23 cellular contexts compared by ENCODE assay signal in the genomic region with DNA sequence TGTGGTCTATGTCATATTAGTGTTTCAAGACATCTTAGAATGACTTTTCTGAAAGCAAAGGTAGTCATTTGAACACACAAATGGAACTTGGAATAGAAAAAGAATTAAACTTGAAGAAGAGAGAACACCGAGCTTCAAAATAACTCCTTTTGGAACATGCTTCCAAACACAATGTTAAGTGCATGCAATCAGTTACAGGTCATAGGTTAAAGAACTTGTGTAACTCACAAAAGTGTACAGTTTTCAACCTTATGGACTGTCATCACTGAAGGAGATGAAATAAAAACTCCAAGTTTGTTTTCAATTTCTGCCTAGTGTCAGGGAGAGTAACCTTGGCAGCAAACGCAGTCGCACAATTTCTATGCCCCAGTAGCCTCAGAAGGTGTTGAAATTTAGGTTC.
DNase-seq lines count a peak whose midpoint lies in the region; ATAC-seq, FAIRE-seq and TF ChIP-seq lines count a peak whose summit lies in the region.
"Had no signal": no experiment of that assay in that cellular context is flagged by ENCODE, and none has a peak within 500 bp of the region (broad histone marks: within the 10 kb centered on the region; RNA-seq: fewer than 3 reads in every experiment).

No MANE protein-coding gene starts in this region.

- H3K9ac ChIP-seq in liver (ENCODE audit: low read depth in 1 of 2, low read length in 2 of 2) (no peak overlapping the region), HepG2 (ENCODE audit: insufficient read depth, low read depth, low read length) (no peak overlapping the region), smooth muscle cell (ENCODE audit: low read depth) (no peak overlapping the region)
- H3K9ac ChIP-seq: BLaER1 treated with 17β-estradiol and CSF1 and Interleukin-3, amounts not matched to agents 10 nM and 100 nM had no signal

- H3K36me3 ChIP-seq in liver (ENCODE audit: control insufficient read depth in 4 of 4, insufficient read depth in 3 of 4, low read depth in 1 of 4, low read length in 3 of 4), result no peaks in the 10 kb centered on the region
- no peaks in the 10 kb centered on the region for H3K36me3 ChIP-seq in HepG2 (replicated peaks in 1 of 2; ENCODE audit: control insufficient read depth in 1 of 2, insufficient read depth in 2 of 2, low read length in 2 of 2)
- no peaks in the 10 kb centered on the region for H3K36me3 ChIP-seq in right lobe of liver
- peaks cover 3% of the 10 kb centered on the region for H3K36me3 ChIP-seq in smooth muscle cell (ENCODE audit: low read depth)
- H3K36me3 ChIP-seq in mucosa of descending colon (ENCODE audit: low read depth), result no peaks in the 10 kb centered on the region
- H3K36me3 ChIP-seq: BLaER1 treated with 17β-estradiol and CSF1 and Interleukin-3, amounts not matched to agents 10 nM and 100 nM had no signal

- TF ChIP-seq CTCF in liver (IDR thresholded peaks at IDR 0.05; ENCODE audit: low read depth, low read length, missing input control) (no peak), HepG2 (CRISPR knock-in tag; IDR thresholded peaks at IDR 0.05) (no peak), choroid plexus epithelial cell (conservative IDR thresholded peaks at IDR 0.05; ENCODE audit: low read depth, low read length) (no peak), right lobe of liver (IDR thresholded peaks at IDR 0.05) (no peak), smooth muscle cell (IDR thresholded peaks at IDR 0.05; ENCODE audit: borderline replicate concordance, insufficient read depth, poor library complexity, severe bottlenecking) (no peak), mucosa of descending colon (IDR thresholded peaks at IDR 0.05) (no peak), GM10248 (IDR thresholded peaks at IDR 0.05; ENCODE audit: control extremely low read depth, extremely low read depth, low read depth, missing control alignments) (no peak)

- peaks cover 59% of the 10 kb centered on the region for H3F3A ChIP-seq in smooth muscle cell (ENCODE audit: low read depth)

- H3K79me2 ChIP-seq in HepG2 (ENCODE audit: insufficient read depth, low read length) (no peaks in the 10 kb centered on the region), smooth muscle cell (ENCODE audit: low read depth) (peaks cover 7% of the 10 kb centered on the region)

- H3K9me3 ChIP-seq in liver (ENCODE audit: control insufficient read depth in 4 of 4, low read length in 3 of 4) (peaks cover 0 to 6% (median 0%) of the 10 kb centered on the region in 4 donors), HepG2 (ENCODE audit: low read length) (peaks cover 9% of the 10 kb centered on the region; the same call in 1 of the 2 replicates), right lobe of liver (no peaks in the 10 kb centered on the region), smooth muscle cell (replicated peaks; ENCODE audit: low read depth) (no peaks in the 10 kb centered on the region), mucosa of descending colon (no peaks in the 10 kb centered on the region)
- H3K9me3 ChIP-seq: Caco-2 had no signal

- TF ChIP-seq RAD21 in liver (IDR thresholded peaks at IDR 0.05) (peak; percentile 15 to 18), HepG2 (CRISPR knock-in tag; IDR thresholded peaks at IDR 0.05) (no peak)

- TF ChIP-seq EP300 in HepG2 (IDR thresholded peaks at IDR 0.05; ENCODE audit: low read depth in 2 of 2, low read length in 2 of 2), result no peak
- TF ChIP-seq EP300 in HepG2 (CRISPR knock-in tag; IDR thresholded peaks at IDR 0.05; ENCODE audit: borderline replicate concordance), result no peak

- no peak for FAIRE-seq in HepG2 (lab: Jason Lieb, UNC)
- FAIRE-seq: D721Med, GM12891, GM19239 had no signal

- no peaks in the 10 kb centered on the region for H3K27me3 ChIP-seq in liver (ENCODE audit: control insufficient read depth in 4 of 4, insufficient read depth in 4 of 4, low read length in 3 of 4)
- no peaks in the 10 kb centered on the region for H3K27me3 ChIP-seq in HepG2 (ENCODE audit: control insufficient read depth in 1 of 2, insufficient read depth in 2 of 2, low read length in 2 of 2)
- no peaks in the 10 kb centered on the region for H3K27me3 ChIP-seq in right lobe of liver
- H3K27me3 ChIP-seq in smooth muscle cell (ENCODE audit: low read depth), result no peaks in the 10 kb centered on the region
- H3K27me3 ChIP-seq: BLaER1 treated with 17β-estradiol and CSF1 and Interleukin-3, amounts not matched to agents 10 nM and 100 nM had no signal

- no peak overlapping the region for H2AFZ ChIP-seq in HepG2 (ENCODE audit: low read length)
- no peak overlapping the region for H2AFZ ChIP-seq in smooth muscle cell (ENCODE audit: low read depth)

- no peak overlapping the region for H3K4me2 ChIP-seq in HepG2 (ENCODE audit: low read depth, low read length)
- H3K4me2 ChIP-seq in smooth muscle cell, result no peak overlapping the region
- H3K4me2 ChIP-seq: A549; BLaER1 treated with 17β-estradiol and CSF1 and Interleukin-3, amounts not matched to agents 10 nM and 100 nM had no signal

- H4K20me1 ChIP-seq in HepG2 (ENCODE audit: insufficient read depth, low read length), result no peaks in the 10 kb centered on the region
- peaks cover 83% of the 10 kb centered on the region for H4K20me1 ChIP-seq in smooth muscle cell (ENCODE audit: low read depth)
- H4K20me1 ChIP-seq: BLaER1 treated with 17β-estradiol and CSF1 and Interleukin-3, amounts not matched to agents 10 nM and 100 nM had no signal

- DNase-seq in HepG2 (ENCODE audit: low spot score) (no peak), choroid plexus epithelial cell (ENCODE audit: low read depth) (peak; percentile 4), right lobe of liver (no peak), smooth muscle cell (lab: John Stamatoyannopoulos, UW; ENCODE audit: unreplicated experiment) (no peak), mucosa of descending colon (no peak), GM10248 (ENCODE audit: extremely low spot score) (no peak), superior temporal gyrus (ENCODE audit: extremely low spot score) (no peak)
- DNase-seq: AML-193; Caco-2; Calu3; CD4-positive, alpha-beta T cell; CD8-positive, alpha-beta T cell; DMS79 treated with DMSO at 0.1 percent for 48 hours; EL; GDM1 had no signal

- BruUV-seq in HepG2 (replicated peaks; lab: Mats Ljungman, UMichigan), result no TSS peak

- no peak for TF ChIP-seq POLR2A in HepG2 (IDR thresholded peaks at IDR 0.05; ENCODE audit: insufficient read depth in 1 of 2, low read depth in 2 of 2, low read length in 2 of 2)
- no peak for TF ChIP-seq POLR2A in right lobe of liver (IDR thresholded peaks at IDR 0.05)

- CTCF ChIA-PET in HepG2 (lab: Yijun Ruan, JAX; ENCODE audit: low intra/inter-chr PET ratio, low total read pairs) (no interaction called here), GM10248 (lab: Yijun Ruan, JAX) (no interaction called here)

- in situ Hi-C loops in HepG2 (cut with HindIII; ENCODE audit: extremely low pct_ligation_motif_present, low pct_unique_long_range_greater_than_20kb), result no loop called here

- no peak overlapping the region for H3K4me3 ChIP-seq in liver (ENCODE audit: low read depth in 1 of 3, low read length in 3 of 3)
- no peak overlapping the region for H3K4me3 ChIP-seq in HepG2 (replicated peaks in 1 of 3; ENCODE audit: insufficient read depth in 1 of 3, low read depth in 2 of 3, low read length in 3 of 3)
- no peak overlapping the region for H3K4me3 ChIP-seq in choroid plexus epithelial cell (ENCODE audit: low read depth, low read length)
- H3K4me3 ChIP-seq in right lobe of liver, result no peak overlapping the region
- no peak overlapping the region for H3K4me3 ChIP-seq in smooth muscle cell
- no peak overlapping the region for H3K4me3 ChIP-seq in mucosa of descending colon
- H3K4me3 ChIP-seq: A549; BLaER1 treated with 17β-estradiol and CSF1 and Interleukin-3, amounts not matched to agents 10 nM and 100 nM had no signal

- WGBS in liver, result 45% methylated on average over 3 of the region's 3 CpGs
- 47% methylated on average over 3 of the region's 3 CpGs for WGBS in HepG2 (ENCODE audit: low lambda C conversion rate)
- 32% methylated on average over 3 of the region's 3 CpGs for WGBS in right lobe of liver (ENCODE audit: insufficient coverage, low coverage, low lambda C conversion rate, missing lambda C conversion rate)
- 75% methylated on average over 3 of the region's 3 CpGs for WGBS in smooth muscle cell (ENCODE audit: low lambda C conversion rate)

- H3K4me1 ChIP-seq in liver (ENCODE audit: control insufficient read depth in 4 of 4, insufficient read depth in 4 of 4, low read length in 3 of 4) (peaks cover 4 to 22% (median 10%) of the 10 kb centered on the region in 4 donors), HepG2 (ENCODE audit: insufficient read depth, low read length) (no peaks in the 10 kb centered on the region), right lobe of liver (peaks cover 0 to 23% (median 0%) of the 10 kb centered on the region in 4 donors), smooth muscle cell (ENCODE audit: low read depth) (no peaks in the 10 kb centered on the region), mucosa of descending colon (ENCODE audit: low read depth) (no peaks in the 10 kb centered on the region)
- H3K4me1 ChIP-seq: A549; BLaER1 treated with 17β-estradiol and CSF1 and Interleukin-3, amounts not matched to agents 10 nM and 100 nM; Caco-2 had no signal

- intact Hi-C loops in HepG2 (cut with micrococcal nuclease; ENCODE audit: unreplicated experiment), result no loop called here
- intact Hi-C loops in right lobe of liver (cut with DNase I), result no loop called here
- intact Hi-C loops in mucosa of descending colon (cut with DNase I, micrococcal nuclease), result no loop called here

- H3K27ac ChIP-seq in liver (ENCODE audit: low read depth in 1 of 2, low read length in 2 of 2), result no peak overlapping the region
- H3K27ac ChIP-seq in HepG2 (ENCODE audit: extremely low read length, insufficient read depth, low read length), result no peak overlapping the region
- H3K27ac ChIP-seq in right lobe of liver, result no peak overlapping the region
- peak overlapping the region; percentile 61 for H3K27ac ChIP-seq in smooth muscle cell (ENCODE audit: low read depth)
- H3K27ac ChIP-seq: 22Rv1; A549; BLaER1 treated with 17β-estradiol and CSF1 and Interleukin-3, amounts not matched to agents 10 nM and 100 nM; C4-2B had no signal

- ATAC-seq in HepG2 (no peak), right lobe of liver (peak; percentile 42 to 56 (median 50)), mucosa of descending colon (no peak)
- ATAC-seq: A549; CD8-positive, alpha-beta T cell had no signal

- POLR2A ChIA-PET in HepG2 (lab: Yijun Ruan, JAX), result no interaction called here
- POLR2A ChIA-PET in GM10248 (lab: Yijun Ruan, JAX), result no interaction called here

TF ChIP-seq in liver, 16 proteins besides CTCF, POLR2A, EP300 and RAD21 (continues in another document):
- no peak for TF ChIP-seq HNF4G (IDR thresholded peaks at IDR 0.05)
- TF ChIP-seq JUND (IDR thresholded peaks at IDR 0.05), result no peak

TF ChIP-seq in HepG2, 621 proteins besides CTCF, POLR2A, EP300 and RAD21 (continues in another document):
- TF ChIP-seq HOXA7 (CRISPR knock-in tag; IDR thresholded peaks at IDR 0.05), result no peak
- TF ChIP-seq, protein P1, sequence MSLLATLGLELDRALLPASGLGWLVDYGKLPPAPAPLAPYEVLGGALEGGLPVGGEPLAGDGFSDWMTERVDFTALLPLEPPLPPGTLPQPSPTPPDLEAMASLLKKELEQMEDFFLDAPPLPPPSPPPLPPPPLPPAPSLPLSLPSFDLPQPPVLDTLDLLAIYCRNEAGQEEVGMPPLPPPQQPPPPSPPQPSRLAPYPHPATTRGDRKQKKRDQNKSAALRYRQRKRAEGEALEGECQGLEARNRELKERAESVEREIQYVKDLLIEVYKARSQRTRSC (CRISPR knock-in tag; IDR thresholded peaks at IDR 0.05; ENCODE audit: low read depth), result no peak
- TF ChIP-seq REPIN1 (CRISPR knock-in tag; IDR thresholded peaks at IDR 0.05; ENCODE audit: borderline replicate concordance, low read depth), result no peak
- TF ChIP-seq ZNF564 (CRISPR knock-in tag; IDR thresholded peaks at IDR 0.05), result no peak

Comparison
In these comparisons a context has a peak if more than half of its experiments do, and no peak if none do; other contexts are left out.
1. ATAC-seq: peak in right lobe of liver (4 of 4); none in HepG2 (single experiment) and mucosa of descending colon (single experiment).